ENCODE assay signal across 2 cellular contexts in the genomic region with DNA sequence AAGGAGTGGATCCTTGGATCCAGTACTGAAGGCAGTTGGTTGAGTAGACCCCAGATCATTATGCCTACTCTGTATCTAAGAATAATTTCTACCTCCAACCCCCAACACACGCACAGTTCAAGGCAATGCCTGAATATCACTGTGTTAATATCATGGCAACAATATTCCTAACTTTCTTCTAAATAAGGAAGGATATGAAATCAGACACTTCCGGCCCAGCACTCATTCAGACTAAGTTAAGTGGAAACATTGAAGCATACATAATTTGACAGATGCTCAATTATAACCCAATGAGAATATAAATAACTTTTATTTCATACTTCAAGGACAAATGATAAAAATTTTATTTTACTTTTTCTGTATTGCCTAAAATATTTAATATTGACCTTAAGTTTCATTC.
TF ChIP-seq lines count a peak whose summit lies in the region.

No MANE protein-coding gene starts in this region.

TF ChIP-seq in HCT116, 20 proteins besides CTCF, POLR2A, EP300 and RAD21:
- no peak for TF ChIP-seq CBX3 (IDR thresholded peaks at IDR 0.05; ENCODE audit: low read depth)
- TF ChIP-seq TCF7L2 (IDR thresholded peaks at IDR 0.05; ENCODE audit: borderline replicate concordance, extremely low read depth, insufficient read depth, insufficient read length), result no peak
- no peak for TF ChIP-seq SP1 (IDR thresholded peaks at IDR 0.05; ENCODE audit: low read depth)
- TF ChIP-seq EGR1 (IDR thresholded peaks at IDR 0.05; ENCODE audit: low read depth), result no peak
- TF ChIP-seq ZFX (IDR thresholded peaks at IDR 0.05), result no peak
- no peak for TF ChIP-seq MAX (IDR thresholded peaks at IDR 0.05)
- no peak for TF ChIP-seq POLR2AphosphoS5 (IDR thresholded peaks at IDR 0.05; ENCODE audit: low read depth, low read length)
- no peak for TF ChIP-seq ELF1 (IDR thresholded peaks at IDR 0.05; ENCODE audit: borderline replicate concordance, low read depth)
- no peak for TF ChIP-seq ZBTB33 (IDR thresholded peaks at IDR 0.05; ENCODE audit: extremely low read depth, insufficient replicate concordance, low read length)
- no peak for TF ChIP-seq YY1 (IDR thresholded peaks at IDR 0.05; ENCODE audit: extremely low read depth, insufficient replicate concordance, low read depth, low read length)
- TF ChIP-seq SRF (IDR thresholded peaks at IDR 0.05; ENCODE audit: low read depth), result no peak
- no peak for TF ChIP-seq JUND (IDR thresholded peaks at IDR 0.05)
- TF ChIP-seq CEBPB (IDR thresholded peaks at IDR 0.05; ENCODE audit: low read depth), result no peak
- TF ChIP-seq ZNF274 (IDR thresholded peaks at IDR 0.05; ENCODE audit: low read depth, low read length), result no peak
- no peak for TF ChIP-seq EZH2phosphoT487 (IDR thresholded peaks at IDR 0.05; ENCODE audit: borderline replicate concordance)
- no peak for TF ChIP-seq SIN3A (IDR thresholded peaks at IDR 0.05; ENCODE audit: low read depth)
- no peak for TF ChIP-seq FOSL1 (IDR thresholded peaks at IDR 0.05; ENCODE audit: low read depth)
- TF ChIP-seq EZH2 (IDR thresholded peaks at IDR 0.05), result no peak
- no peak for TF ChIP-seq REST (IDR thresholded peaks at IDR 0.05; ENCODE audit: low read depth)
- no peak for TF ChIP-seq ATF3 (IDR thresholded peaks at IDR 0.05)

TF ChIP-seq in endothelial cell of umbilical vein, 7 proteins besides CTCF, POLR2A, EP300 and RAD21:
- TF ChIP-seq POLR2AphosphoS5 (IDR thresholded peaks at IDR 0.05; ENCODE audit: insufficient read depth, low read depth, low read length), result no peak
- no peak for TF ChIP-seq EZH2 (IDR thresholded peaks at IDR 0.05; ENCODE audit: borderline replicate concordance, low read depth, low read length, severe bottlenecking)
- TF ChIP-seq MYC (IDR thresholded peaks at IDR 0.05; ENCODE audit: low read depth, low read length), result no peak
- TF ChIP-seq FOS (IDR thresholded peaks at IDR 0.05; ENCODE audit: borderline replicate concordance, insufficient read depth, low read length), result no peak
- TF ChIP-seq MAX (IDR thresholded peaks at IDR 0.05; ENCODE audit: insufficient read depth, insufficient read length), result no peak
- TF ChIP-seq GATA2 (IDR thresholded peaks at IDR 0.05; ENCODE audit: insufficient read depth, insufficient read length, low read depth, low read length), result no peak
- TF ChIP-seq JUN (IDR thresholded peaks at IDR 0.05; ENCODE audit: borderline replicate concordance, insufficient read depth, insufficient read length, low read depth), result no peak
TF ChIP-seq in endothelial cell of umbilical vein: peak in this region for 0.
